In genomic region chr10:63297941-63298340, GRCh38 we compare ENCODE assay signal across 20 cellular contexts.
DNase-seq lines count a peak whose midpoint lies in the region; ATAC-seq, FAIRE-seq and TF ChIP-seq lines count a peak whose summit lies in the region.
"Had no signal": no experiment of that assay in that cellular context is flagged by ENCODE, and none has a peak within 500 bp of the region (broad histone marks: within the 10 kb centered on the region; RNA-seq: fewer than 3 reads in every experiment).

No MANE protein-coding gene starts in this region.

- no peaks in the 10 kb centered on the region for H3K9me3 Mint-ChIP-seq in central memory CD8-positive, alpha-beta T cell
- H3K9me3 Mint-ChIP-seq: CD4-positive, alpha-beta memory T cell; HFFc6 had no signal

- peak overlapping the region; percentile 25 for H3K27ac Mint-ChIP-seq in central memory CD8-positive, alpha-beta T cell (ENCODE audit: low read depth)
- H3K27ac Mint-ChIP-seq: CD4-positive, alpha-beta memory T cell; HFFc6 had no signal

- H3K27me3 ChIP-seq in right cardiac atrium (ENCODE audit: control insufficient read depth, insufficient read depth), result no peaks in the 10 kb centered on the region
- H3K27me3 ChIP-seq in HepG2 (ENCODE audit: control insufficient read depth in 1 of 2, insufficient read depth in 2 of 2, low read length in 2 of 2), result no peaks in the 10 kb centered on the region
- no peaks in the 10 kb centered on the region for H3K27me3 ChIP-seq in esophagus muscularis mucosa
- H3K27me3 ChIP-seq: BE2C had no signal

- WGBS in right cardiac atrium, result 91% methylated on average over 8 of the region's 8 CpGs
- 96% methylated on average over 4 of the region's 8 CpGs for WGBS in HepG2 (ENCODE audit: low lambda C conversion rate)
- 100% methylated on average over 7 of the region's 8 CpGs for WGBS in esophagus muscularis mucosa

- no peak for TF ChIP-seq CTCF in HepG2 (CRISPR knock-in tag; IDR thresholded peaks at IDR 0.05)
- TF ChIP-seq CTCF in esophagus muscularis mucosa (IDR thresholded peaks at IDR 0.05), result no peak

- H3K4me1 Mint-ChIP-seq in central memory CD8-positive, alpha-beta T cell, result peaks cover 17% of the 10 kb centered on the region

- H3K4me3 ChIP-seq in right cardiac atrium (ENCODE audit: low read length), result no peak overlapping the region
- no peak overlapping the region for H3K4me3 ChIP-seq in HepG2 (replicated peaks in 1 of 3; ENCODE audit: insufficient read depth in 1 of 3, low read depth in 2 of 3, low read length in 3 of 3)
- H3K4me3 ChIP-seq in esophagus muscularis mucosa, result no peak overlapping the region
- H3K4me3 ChIP-seq: K562 had no signal

- peaks cover 29% of the 10 kb centered on the region for H3K79me2 ChIP-seq in HepG2 (ENCODE audit: insufficient read depth, low read length)

- TF ChIP-seq POLR2A in HepG2 (IDR thresholded peaks at IDR 0.05; ENCODE audit: insufficient read depth in 1 of 2, low read depth in 2 of 2, low read length in 2 of 2) (no peak), esophagus muscularis mucosa (IDR thresholded peaks at IDR 0.05; ENCODE audit: low read depth) (no peak)

- POLR2A ChIA-PET in HepG2 (lab: Yijun Ruan, JAX), result no interaction called here

- FAIRE-seq in HepG2 (lab: Jason Lieb, UNC) (no peak), RCC 7860 (lab: Jason Lieb, UNC) (no peak)
- FAIRE-seq: GM12892, GM19239, K562 had no signal

- H4K20me1 ChIP-seq in HepG2 (ENCODE audit: insufficient read depth, low read length), result peaks cover 15% of the 10 kb centered on the region

- no peak overlapping the region for H3K4me3 Mint-ChIP-seq in central memory CD8-positive, alpha-beta T cell
- H3K4me3 Mint-ChIP-seq: CD4-positive, alpha-beta memory T cell; HFFc6 had no signal

- no peak for TF ChIP-seq RAD21 in HepG2 (CRISPR knock-in tag; IDR thresholded peaks at IDR 0.05)

- H3K4me1 ChIP-seq in right cardiac atrium (ENCODE audit: control insufficient read depth, insufficient read depth, low read length), result peaks cover 8% of the 10 kb centered on the region
- H3K4me1 ChIP-seq in HepG2 (ENCODE audit: insufficient read depth, low read length), result peaks cover 35% of the 10 kb centered on the region
- H3K4me1 ChIP-seq in esophagus muscularis mucosa, result peaks cover 0 to 18% (median 11%) of the 10 kb centered on the region in 4 donors
- H3K4me1 ChIP-seq: BE2C had no signal

- no peak overlapping the region for H3K4me2 ChIP-seq in HepG2 (ENCODE audit: low read depth, low read length)

- in situ Hi-C loops in HepG2 (cut with HindIII; ENCODE audit: extremely low pct_ligation_motif_present, low pct_unique_long_range_greater_than_20kb), result no loop called here

- no peak overlapping the region for H2AFZ ChIP-seq in HepG2 (ENCODE audit: low read length)

- no peak overlapping the region for H3K9ac ChIP-seq in HepG2 (ENCODE audit: insufficient read depth, low read depth, low read length)

- H3K27ac ChIP-seq in right cardiac atrium (ENCODE audit: low read length), result no peak overlapping the region
- no peak overlapping the region for H3K27ac ChIP-seq in HepG2 (ENCODE audit: extremely low read length, insufficient read depth, low read length)
- no peak overlapping the region for H3K27ac ChIP-seq in esophagus muscularis mucosa (replicated peaks in 1 of 4)
- H3K27ac ChIP-seq: C4-2B, HL-60 had no signal

- H3K9me3 ChIP-seq in right cardiac atrium (ENCODE audit: control insufficient read depth, low read length) (no peaks in the 10 kb centered on the region), HepG2 (ENCODE audit: low read length) (no peaks in the 10 kb centered on the region), esophagus muscularis mucosa (no peaks in the 10 kb centered on the region)
- H3K9me3 ChIP-seq: BE2C had no signal

- H3K36me3 ChIP-seq in HepG2 (replicated peaks in 1 of 2; ENCODE audit: control insufficient read depth in 1 of 2, insufficient read depth in 2 of 2, low read length in 2 of 2), result no peaks in the 10 kb centered on the region
- H3K36me3 ChIP-seq in esophagus muscularis mucosa, result no peaks in the 10 kb centered on the region
- H3K36me3 ChIP-seq: BE2C had no signal

- BruUV-seq in HepG2 (replicated peaks; lab: Mats Ljungman, UMichigan), result no TSS peak

- CTCF ChIA-PET in HepG2 (lab: Yijun Ruan, JAX; ENCODE audit: low intra/inter-chr PET ratio, low total read pairs), result no interaction called here

- no peaks in the 10 kb centered on the region for H3K27me3 Mint-ChIP-seq in central memory CD8-positive, alpha-beta T cell
- H3K27me3 Mint-ChIP-seq: CD4-positive, alpha-beta memory T cell had no signal

- TF ChIP-seq EP300 in HepG2 (IDR thresholded peaks at IDR 0.05; ENCODE audit: low read depth in 2 of 2, low read length in 2 of 2), result no peak
- no peak for TF ChIP-seq EP300 in HepG2 (CRISPR knock-in tag; IDR thresholded peaks at IDR 0.05; ENCODE audit: borderline replicate concordance)
- no peak for TF ChIP-seq EP300 in esophagus muscularis mucosa (IDR thresholded peaks at IDR 0.05)

- DNase-seq in right cardiac atrium (no peak), cardiac septum (ENCODE audit: low spot score) (no peak), HepG2 (ENCODE audit: low spot score) (no peak), esophagus muscularis mucosa (ENCODE audit: extremely low spot score) (no peak), RCC 7860 (ENCODE audit: low spot score) (no peak)
- no peak for DNase-seq in central memory CD8-positive, alpha-beta T cell (ENCODE audit: low spot score in 2 of 2)
- DNase-seq: BE2C; CD4-positive, alpha-beta memory T cell; DMS79; GDM1; GOT3; HCEC 1CT; HFFc6 had no signal

- intact Hi-C loops in right cardiac atrium (cut with DNase I) (no loop called here), cardiac septum (cut with DNase I) (no loop called here), HepG2 (cut with micrococcal nuclease; ENCODE audit: unreplicated experiment) (no loop called here), esophagus muscularis mucosa (cut with DNase I) (no loop called here)

- ATAC-seq in right cardiac atrium, result peak; percentile 29 to 60
- no peak for ATAC-seq in central memory CD8-positive, alpha-beta T cell (replicated peaks; ENCODE audit: extremely low read depth, poor library complexity, severe bottlenecking)
- peak; percentile 65 for ATAC-seq in HepG2
- no peak for ATAC-seq in GM19397 (IDR thresholded peaks at IDR 0.05; ENCODE audit: unreplicated experiment)
- no peak for ATAC-seq in GM19467 (IDR thresholded peaks at IDR 0.05; ENCODE audit: unreplicated experiment)
- ATAC-seq: K562 had no signal

- peaks cover 2% of the 10 kb centered on the region for H3K36me3 Mint-ChIP-seq in central memory CD8-positive, alpha-beta T cell (ENCODE audit: insufficient read depth)
- H3K36me3 Mint-ChIP-seq: CD4-positive, alpha-beta memory T cell had no signal

TF ChIP-seq in HepG2, 621 proteins besides CTCF, POLR2A, EP300 and RAD21:
- TF ChIP-seq AGO2 (optimal IDR thresholded peaks at IDR 0.05; ENCODE audit: low read depth, low read length), result peak; percentile 27
- TF ChIP-seq, protein P1, sequence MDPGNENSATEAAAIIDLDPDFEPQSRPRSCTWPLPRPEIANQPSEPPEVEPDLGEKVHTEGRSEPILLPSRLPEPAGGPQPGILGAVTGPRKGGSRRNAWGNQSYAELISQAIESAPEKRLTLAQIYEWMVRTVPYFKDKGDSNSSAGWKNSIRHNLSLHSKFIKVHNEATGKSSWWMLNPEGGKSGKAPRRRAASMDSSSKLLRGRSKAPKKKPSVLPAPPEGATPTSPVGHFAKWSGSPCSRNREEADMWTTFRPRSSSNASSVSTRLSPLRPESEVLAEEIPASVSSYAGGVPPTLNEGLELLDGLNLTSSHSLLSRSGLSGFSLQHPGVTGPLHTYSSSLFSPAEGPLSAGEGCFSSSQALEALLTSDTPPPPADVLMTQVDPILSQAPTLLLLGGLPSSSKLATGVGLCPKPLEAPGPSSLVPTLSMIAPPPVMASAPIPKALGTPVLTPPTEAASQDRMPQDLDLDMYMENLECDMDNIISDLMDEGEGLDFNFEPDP (CRISPR knock-in tag; conservative IDR thresholded peaks at IDR 0.05), result no peak

Comparison
In these comparisons a context has a peak if more than half of its experiments do, and no peak if none do; other contexts are left out.
1. ATAC-seq: peak in right cardiac atrium (2 of 2) and HepG2 (single experiment); none in central memory CD8-positive, alpha-beta T cell (single experiment), GM19397 (single experiment) and GM19467 (single experiment).